In genomic region chr11:84673753-84674152, GRCh38 we compare ENCODE assay signal across 17 cellular contexts.
A peak's percentile ranks its signal among the peaks of the same experiment; 100 is the strongest.
DNase-seq lines count a peak whose midpoint lies in the region; ATAC-seq and TF ChIP-seq lines count a peak whose summit lies in the region.
"Had no signal": no experiment of that assay in that cellular context is flagged by ENCODE, and none has a peak within 500 bp of the region (broad histone marks: within the 10 kb centered on the region; RNA-seq: fewer than 3 reads in every experiment).

No MANE protein-coding gene starts in this region.

- DNase-seq in GM03348 (ENCODE audit: low spot score) (peak; percentile 3), NCI-H446 (lab: John Stamatoyannopoulos, UW) (peak; percentile 70 to 89), epithelial cell of esophagus (ENCODE audit: low read depth) (peak; percentile 31), middle frontal gyrus (ENCODE audit: extremely low spot score, low spot score) (peak; percentile 58), PC-3 (no peak), COLO668 (lab: John Stamatoyannopoulos, UW; ENCODE audit: unreplicated experiment) (no peak), trophoblast cell (no peak), esophagus squamous epithelium (lab: John Stamatoyannopoulos, UW) (no peak)
- DNase-seq: activated naive CD4-positive, alpha-beta T cell treated with anti-CD3 and anti-CD28 coated beads, Interleukin-2, amount 10 ng/mL, durations not matched to agents 7 days and 5 days; CD8-positive, alpha-beta memory T cell; left cardiac atrium; NCI-H2107; T-helper 9 cell; testis had no signal

- no peak overlapping the region for H3K14ac ChIP-seq in trophoblast cell (ENCODE audit: low read length)

- no peaks in the 10 kb centered on the region for H3K79me1 ChIP-seq in trophoblast cell (ENCODE audit: low read length)

- TF ChIP-seq CTCF in epithelial cell of esophagus (IDR thresholded peaks at IDR 0.05; ENCODE audit: insufficient read depth, low read depth, low read length, missing control alignments) (no peak), PC-3 (conservative IDR thresholded peaks at IDR 0.05; ENCODE audit: low read depth, low read length) (no peak), esophagus squamous epithelium (IDR thresholded peaks at IDR 0.05) (no peak)

- H3K9me2 ChIP-seq in PC-3 (replicated peaks; ENCODE audit: low read length), result no peaks in the 10 kb centered on the region

- no peak overlapping the region for H4K91ac ChIP-seq in trophoblast cell (ENCODE audit: low read depth, low read length)

- no peak overlapping the region for H3K4ac ChIP-seq in trophoblast cell (ENCODE audit: low read depth, low read length)

- no peak overlapping the region for H2AFZ ChIP-seq in PC-3 (ENCODE audit: low read length)
- no peak overlapping the region for H2AFZ ChIP-seq in trophoblast cell (ENCODE audit: insufficient read depth, low read length, poor library complexity)

- BruUV-seq in PC-3 (replicated peaks; lab: Mats Ljungman, UMichigan), result no TSS peak

- CTCF ChIA-PET in PC-3 (lab: Charles Lee), result no interaction called here

- H3K4me3 ChIP-seq in epithelial cell of esophagus (ENCODE audit: low read length) (no peak overlapping the region), PC-3 (ENCODE audit: low read length) (no peak overlapping the region), trophoblast cell (ENCODE audit: low read depth, low read length) (no peak overlapping the region), esophagus squamous epithelium (no peak overlapping the region)
- H3K4me3 ChIP-seq: GM12878, skin epidermis, testis had no signal

- no peak overlapping the region for H2BK12ac ChIP-seq in trophoblast cell (ENCODE audit: low read length)

- POLR2A ChIA-PET in PC-3 (lab: Charles Lee; ENCODE audit: unreplicated experiment), result no interaction called here

- TF ChIP-seq POLR2A in esophagus squamous epithelium (IDR thresholded peaks at IDR 0.05), result no peak

- no peak for ATAC-seq in PC-3
- ATAC-seq: GM12878 had no signal

- H2BK120ac ChIP-seq in trophoblast cell (ENCODE audit: insufficient read depth, low read length, poor library complexity), result no peak overlapping the region

- no peaks in the 10 kb centered on the region for H3K4me1 ChIP-seq in PC-3 (ENCODE audit: insufficient read depth, low read length)
- no peaks in the 10 kb centered on the region for H3K4me1 ChIP-seq in trophoblast cell (ENCODE audit: control insufficient read depth in 1 of 2, insufficient read depth in 2 of 2, low read length in 2 of 2)
- no peaks in the 10 kb centered on the region for H3K4me1 ChIP-seq in esophagus squamous epithelium
- H3K4me1 ChIP-seq: testis had no signal

- H4K20me1 ChIP-seq in PC-3 (ENCODE audit: low read length), result no peaks in the 10 kb centered on the region

- intact Hi-C loops in PC-3 (cut with micrococcal nuclease) (no loop called here), esophagus squamous epithelium (cut with DNase I) (no loop called here)

- H3K18ac ChIP-seq in trophoblast cell (ENCODE audit: low read length), result no peak overlapping the region

- no peak overlapping the region for H2AK5ac ChIP-seq in trophoblast cell (ENCODE audit: low read length)

- H3K27ac ChIP-seq in PC-3 (ENCODE audit: low read length), result no peak overlapping the region
- H3K27ac ChIP-seq in trophoblast cell (ENCODE audit: low read depth, low read length), result no peak overlapping the region
- no peak overlapping the region for H3K27ac ChIP-seq in esophagus squamous epithelium
- H3K27ac ChIP-seq: neutrophil, skin epidermis, testis had no signal

- H3K4me2 ChIP-seq in PC-3 (ENCODE audit: low read length), result no peak overlapping the region
- no peak overlapping the region for H3K4me2 ChIP-seq in trophoblast cell (ENCODE audit: low read length)

- no peak overlapping the region for H4K12ac ChIP-seq in trophoblast cell (ENCODE audit: low read depth, low read length)

- H3K79me2 ChIP-seq in PC-3 (ENCODE audit: low read length), result no peaks in the 10 kb centered on the region
- H3K79me2 ChIP-seq in trophoblast cell (ENCODE audit: control insufficient read depth, insufficient read depth, low read length, poor library complexity), result no peaks in the 10 kb centered on the region

- H3K9ac ChIP-seq in PC-3 (ENCODE audit: low read length) (no peak overlapping the region), trophoblast cell (ENCODE audit: low read length) (no peak overlapping the region)

- H4K8ac ChIP-seq in trophoblast cell (ENCODE audit: low read depth, low read length), result no peak overlapping the region

- H2BK5ac ChIP-seq in trophoblast cell (ENCODE audit: low read depth, low read length, poor library complexity), result no peak overlapping the region

- no peak overlapping the region for H3K23ac ChIP-seq in trophoblast cell (ENCODE audit: low read length)

- H3K36me3 ChIP-seq in PC-3 (ENCODE audit: low read depth, low read length) (no peaks in the 10 kb centered on the region), trophoblast cell (ENCODE audit: control insufficient read depth in 1 of 2, insufficient read depth in 2 of 2, low read length in 2 of 2) (no peaks in the 10 kb centered on the region), esophagus squamous epithelium (no peaks in the 10 kb centered on the region)
- H3K36me3 ChIP-seq: neutrophil had no signal

- H3F3A ChIP-seq in PC-3 (ENCODE audit: low read length, unreplicated experiment), result no peaks in the 10 kb centered on the region

- H3K27me3 ChIP-seq in PC-3 (ENCODE audit: low read length), result peaks cover 24% of the 10 kb centered on the region
- H3K27me3 ChIP-seq in trophoblast cell (ENCODE audit: insufficient read depth, low read length), result no peaks in the 10 kb centered on the region
- H3K27me3 ChIP-seq in esophagus squamous epithelium, result no peaks in the 10 kb centered on the region
- H3K27me3 ChIP-seq: neutrophil, testis had no signal

- H3K9me3 ChIP-seq in PC-3 (ENCODE audit: low read length), result no peaks in the 10 kb centered on the region
- no peaks in the 10 kb centered on the region for H3K9me3 ChIP-seq in trophoblast cell (ENCODE audit: insufficient read depth, low read depth, low read length)
- H3K9me3 ChIP-seq in esophagus squamous epithelium, result no peaks in the 10 kb centered on the region
- H3K9me3 ChIP-seq: neutrophil, testis had no signal

Comparison
In these comparisons a context has a peak if more than half of its experiments do, and no peak if none do; other contexts are left out.
1. DNase-seq: peak in GM03348 (single experiment), NCI-H446 (2 of 2), epithelial cell of esophagus (single experiment) and middle frontal gyrus (single experiment); none in PC-3 (single experiment), COLO668 (single experiment), trophoblast cell (0 of 2) and esophagus squamous epithelium (single experiment).